5 cellular contexts compared by ENCODE assay signal in the genomic region with DNA sequence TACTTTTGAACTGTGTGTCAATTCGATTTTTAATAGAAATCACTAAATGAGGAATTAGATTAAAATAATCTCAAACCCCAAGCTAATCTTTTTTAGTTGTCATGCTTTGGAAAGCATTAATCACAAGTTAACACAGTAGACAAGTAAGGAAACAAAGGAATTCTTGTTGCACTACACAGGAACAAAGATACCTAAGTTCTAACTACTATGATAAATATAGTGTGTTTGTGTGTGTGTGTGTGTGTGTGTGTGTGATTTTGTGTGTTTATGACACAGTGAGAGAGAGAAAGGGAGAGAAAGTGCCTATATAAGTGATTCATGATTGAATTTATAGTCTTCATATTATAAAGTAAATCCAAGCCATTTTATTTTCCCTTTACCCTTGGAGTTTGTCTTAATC.
"Had no signal": no experiment of that assay in that cellular context is flagged by ENCODE, and none has a peak within 500 bp of the region (broad histone marks: within the 10 kb centered on the region; RNA-seq: fewer than 3 reads in every experiment).

No MANE protein-coding gene starts in this region.

- H3K4me3 ChIP-seq: GM23338 had no signal

- DNase-seq: H9, HCEC 1CT, HFFc6 had no signal

- ATAC-seq: GM23338, HepG2 had no signal
